Comparison of ENCODE assay signal across 1 cellular context in genomic region chr15:72220678-72221077, GRCh38.
TF ChIP-seq lines count a peak whose summit lies in the region.

No MANE protein-coding gene starts in this region.

TF ChIP-seq in IMR-90, 13 proteins besides CTCF, POLR2A, EP300 and RAD21:
- no peak for TF ChIP-seq RFX5 (IDR thresholded peaks at IDR 0.05; ENCODE audit: low read depth, low read length)
- TF ChIP-seq SMC3 (IDR thresholded peaks at IDR 0.05; ENCODE audit: low read depth, low read length) = no peak
- no peak for TF ChIP-seq RCOR1 (IDR thresholded peaks at IDR 0.05; ENCODE audit: insufficient replicate concordance, low read length)
- TF ChIP-seq, protein P1, sequence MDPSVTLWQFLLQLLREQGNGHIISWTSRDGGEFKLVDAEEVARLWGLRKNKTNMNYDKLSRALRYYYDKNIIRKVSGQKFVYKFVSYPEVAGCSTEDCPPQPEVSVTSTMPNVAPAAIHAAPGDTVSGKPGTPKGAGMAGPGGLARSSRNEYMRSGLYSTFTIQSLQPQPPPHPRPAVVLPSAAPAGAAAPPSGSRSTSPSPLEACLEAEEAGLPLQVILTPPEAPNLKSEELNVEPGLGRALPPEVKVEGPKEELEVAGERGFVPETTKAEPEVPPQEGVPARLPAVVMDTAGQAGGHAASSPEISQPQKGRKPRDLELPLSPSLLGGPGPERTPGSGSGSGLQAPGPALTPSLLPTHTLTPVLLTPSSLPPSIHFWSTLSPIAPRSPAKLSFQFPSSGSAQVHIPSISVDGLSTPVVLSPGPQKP (IDR thresholded peaks at IDR 0.05; ENCODE audit: borderline replicate concordance, low read depth, low read length) = no peak
- TF ChIP-seq MAZ (IDR thresholded peaks at IDR 0.05; ENCODE audit: borderline replicate concordance, low read depth, low read length) = no peak
- TF ChIP-seq NFE2L2 (IDR thresholded peaks at IDR 0.05; ENCODE audit: low read depth, low read length) = no peak
- no peak for TF ChIP-seq BHLHE40 (IDR thresholded peaks at IDR 0.05; ENCODE audit: low read depth, low read length)
